26 cellular contexts compared by ENCODE assay signal in the genomic region with DNA sequence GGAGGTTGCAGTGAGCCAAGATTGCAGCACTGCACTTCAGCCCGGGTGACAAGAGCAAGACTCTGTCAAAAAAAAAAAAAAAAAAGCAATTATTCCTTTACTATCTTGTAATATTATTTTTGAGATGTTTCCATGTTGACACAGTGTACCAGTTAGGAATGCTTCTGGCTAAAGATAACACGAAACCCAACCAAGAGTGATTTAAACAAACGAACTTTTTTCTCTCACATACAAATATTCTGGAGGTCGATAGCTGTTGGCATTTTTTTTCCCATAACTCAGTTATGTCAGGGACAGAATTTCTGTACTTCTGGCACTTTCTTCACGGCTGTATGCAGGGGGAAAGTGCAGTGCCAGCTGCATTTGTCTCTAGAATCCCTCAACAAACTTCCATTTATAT.
"Had no signal": no experiment of that assay in that cellular context is flagged by ENCODE, and none has a peak within 500 bp of the region (broad histone marks: within the 10 kb centered on the region; RNA-seq: fewer than 3 reads in every experiment).

No MANE protein-coding gene starts in this region.

- H3K4me3 ChIP-seq: MG63, SJSA1, SK-N-MC had no signal

- DNase-seq: Karpas-422, KG1, MG63, NCI-H1092, NCI-H1105 treated with DMSO at 0.1 percent for 48 hours, NCI-H1417 treated with DMSO at 0.1 percent for 48 hours, NCI-H146, NCI-H1694 treated with DMSO at 0.1 percent for 48 hours, NCI-H1930, NCI-H2081, NCI-H2107, NCI-H226, NCI-H446, NCI-H510A, NCI-H524 treated with DMSO at 0.1 percent for 48 hours, NCI-H69, NCI-H774, Right ventricle myocardium superior, RPMI8226, SIG-M5, T-helper 1 cell had no signal

- H3K9me3 ChIP-seq: MG63, SJSA1 had no signal

- H3K36me3 ChIP-seq: MG63, SJSA1 had no signal

- H3K27ac ChIP-seq: HL-60, SJSA1, SK-N-MC had no signal

- H3K27me3 ChIP-seq: SJSA1 had no signal

- FAIRE-seq: HTR-8/SVneo, RCC 7860 had no signal
